11 cellular contexts compared by ENCODE assay signal in genomic region chr9:14212116-14212515, GRCh38.
DNase-seq lines count a peak whose midpoint lies in the region; ATAC-seq and TF ChIP-seq lines count a peak whose summit lies in the region.
"Had no signal": no experiment of that assay in that cellular context is flagged by ENCODE, and none has a peak within 500 bp of the region (broad histone marks: within the 10 kb centered on the region; RNA-seq: fewer than 3 reads in every experiment).

No MANE protein-coding gene starts in this region.

- 55 to 62% methylated on average over 1 of the region's 1 CpG for WGBS in sigmoid colon, 2 donors

- no peaks in the 10 kb centered on the region for H3K36me3 ChIP-seq in sigmoid colon
- H3K36me3 ChIP-seq: thoracic aorta had no signal

- no peaks in the 10 kb centered on the region for H3K9me3 ChIP-seq in sigmoid colon
- H3K9me3 ChIP-seq: thoracic aorta had no signal

- peaks cover 0 to 70% (median 31%) of the 10 kb centered on the region in 4 donors for H3K4me1 ChIP-seq in sigmoid colon

- intact Hi-C loops in sigmoid colon (cut with DNase I), result no loop called here

- ATAC-seq in SK-N-SH treated with all-trans-retinoic acid at 6 μM for 48 hours, result peak; percentile 48
- ATAC-seq in esophagus mucosa, result peak; percentile 33

- DNase-seq in DMS79 treated with DMSO at 0.1 percent for 48 hours (lab: John Stamatoyannopoulos, UW) (peak; percentile 20), DMS79 (lab: John Stamatoyannopoulos, UW) (no peak), sigmoid colon (no peak), NCI-H345 treated with DMSO at 0.1 percent for 48 hours (lab: John Stamatoyannopoulos, UW; ENCODE audit: unreplicated experiment) (no peak), SHP77 (lab: John Stamatoyannopoulos, UW) (no peak), UCSD-AML1 (lab: John Stamatoyannopoulos, UW; ENCODE audit: unreplicated experiment) (no peak)
- DNase-seq: activated naive CD4-positive, alpha-beta T cell; NCI-H510A had no signal

- TF ChIP-seq POLR2A in sigmoid colon (IDR thresholded peaks at IDR 0.05), result no peak

- no peaks in the 10 kb centered on the region for H3K27me3 ChIP-seq in sigmoid colon

- H3K27ac ChIP-seq in sigmoid colon, result peak overlapping the region in 3 of 4 donors; percentile 5 to 25 (median 22)
- H3K27ac ChIP-seq: thoracic aorta had no signal

- H3K4me3 ChIP-seq in sigmoid colon, result no peak overlapping the region
- H3K4me3 ChIP-seq: thoracic aorta had no signal

- no peak for TF ChIP-seq EP300 in sigmoid colon (IDR thresholded peaks at IDR 0.05)

- no peak for TF ChIP-seq CTCF in sigmoid colon (IDR thresholded peaks at IDR 0.05)

TF ChIP-seq in SK-N-SH treated with all-trans-retinoic acid at 6 μM for 48 hours, 23 proteins besides CTCF, POLR2A, EP300 and RAD21:
- TF ChIP-seq TSHZ2 (CRISPR knock-in tag; IDR thresholded peaks at IDR 0.05) (no peak), SNAI2 (CRISPR knock-in tag; IDR thresholded peaks at IDR 0.05) (no peak), POU6F1 (CRISPR knock-in tag; IDR thresholded peaks at IDR 0.05; ENCODE audit: borderline replicate concordance, low read depth) (no peak), ZC3H10 (CRISPR knock-in tag; IDR thresholded peaks at IDR 0.05) (peak; percentile 58; the same call in 1 of the 2 replicates), CSDC2 (CRISPR knock-in tag; IDR thresholded peaks at IDR 0.05) (no peak), BACH2 (CRISPR knock-in tag; IDR thresholded peaks at IDR 0.05; ENCODE audit: borderline replicate concordance) (no peak), ISL1 (CRISPR knock-in tag; IDR thresholded peaks at IDR 0.05) (peak; percentile 85), CREB5 (CRISPR knock-in tag; IDR thresholded peaks at IDR 0.05; ENCODE audit: low read depth) (no peak)
